ENCODE assay signal across 9 cellular contexts in genomic region chr2:54704688-54705605, GRCh38. TPM values are rescaled to one million over a fixed set of nuclear protein-coding genes. Genes with fewer than 3 reads are reported as not detected.
A peak's percentile ranks its signal among the peaks of the same experiment; 100 is the strongest.
DNase-seq lines count a peak whose midpoint lies in the region; ATAC-seq, FAIRE-seq and TF ChIP-seq lines count a peak whose summit lies in the region.
"Had no signal": no experiment of that assay in that cellular context is flagged by ENCODE, and none has a peak within 500 bp of the region (broad histone marks: within the 10 kb centered on the region; RNA-seq: fewer than 3 reads in every experiment).

No MANE protein-coding gene starts in this region.

- H3K4me1 Mint-ChIP-seq in chondrocyte (ENCODE audit: low read depth) (no peaks in the 10 kb centered on the region), WTC11 (0 out of 2 replicates have a peak, but pooled peaks cover 6% of the 10 kb centered on the region)

- TF ChIP-seq CTCF in chondrocyte (IDR thresholded peaks at IDR 0.05) = peak; percentile 91
- TF ChIP-seq CTCF in lung (IDR thresholded peaks at IDR 0.05; ENCODE audit: control extremely low read depth, extremely low read depth) = peak; percentile 62
- no peak for TF ChIP-seq CTCF in WTC11 (IDR thresholded peaks at IDR 0.05)

- H3K4me1 ChIP-seq in lung (ENCODE audit: control insufficient read depth in 2 of 2, insufficient read depth in 2 of 2, low read length in 2 of 2) = peaks cover 0 to 3% of the 10 kb centered on the region in 2 donors

- TF ChIP-seq POLR2A in GM12891 (IDR thresholded peaks at IDR 0.05; ENCODE audit: low read depth, low read length) = no peak

- H3K9me3 Mint-ChIP-seq in chondrocyte (ENCODE audit: low read depth) = peaks cover 7% of the 10 kb centered on the region
- peaks cover 3% of the 10 kb centered on the region for H3K9me3 Mint-ChIP-seq in WTC11

- H3K36me3 Mint-ChIP-seq in chondrocyte (ENCODE audit: low read depth) (no peaks in the 10 kb centered on the region), WTC11 (no peaks in the 10 kb centered on the region)

- CTCF ChIA-PET in WTC11 (lab: Charles Lee) = interaction anchor here (0.6 to 9.3 kb wide), 25 partner anchors 10 to 652 kb away, joined by 3 to 171 read pairs (median 5); partner anchors contain the start of gene EML6

- DNase-seq in NCI-H510A treated with DMSO at 0.1 percent for 48 hours (lab: John Stamatoyannopoulos, UW) = peak; percentile 61
- DNase-seq in NCI-H510A (lab: John Stamatoyannopoulos, UW) = no peak
- DNase-seq in NCI-H82 treated with DMSO at 0.1 percent for 48 hours (lab: John Stamatoyannopoulos, UW; ENCODE audit: unreplicated experiment) = peak; percentile 22
- DNase-seq in chondrocyte (ENCODE audit: low spot score) = no peak
- no peak for DNase-seq in lung (ENCODE audit: low spot score)
- DNase-seq in GM12891 (ENCODE audit: insufficient read length, low spot score) = no peak
- no peak for DNase-seq in WTC11 (ENCODE audit: low spot score)

- no peak overlapping the region for H3K4me3 ChIP-seq in lung
- H3K4me3 ChIP-seq: BLaER1 treated with 17β-estradiol and CSF1 and Interleukin-3, amounts not matched to agents 10 nM and 100 nM had no signal

- H3K9me3 ChIP-seq in lung (ENCODE audit: control insufficient read depth in 2 of 2, insufficient read depth in 1 of 2, low read length in 1 of 2) = no peaks in the 10 kb centered on the region

- no peaks in the 10 kb centered on the region for H3K27me3 Mint-ChIP-seq in chondrocyte (ENCODE audit: low read depth)
- peaks cover 4% of the 10 kb centered on the region for H3K27me3 Mint-ChIP-seq in WTC11 (ENCODE audit: low read depth)

- H3K4me3 Mint-ChIP-seq in chondrocyte (ENCODE audit: unreplicated experiment) (no peak overlapping the region), WTC11 (no peak overlapping the region)

- WGBS in lung, 2 donors = 9 to 12% methylated on average over 3 of the region's 3 CpGs

- H3K27ac ChIP-seq in lung (ENCODE audit: low read depth in 1 of 2, low read length in 1 of 2) = no peak overlapping the region
- H3K27ac ChIP-seq: BLaER1 treated with 17β-estradiol and CSF1 and Interleukin-3, amounts not matched to agents 10 nM and 100 nM had no signal

- POLR2A ChIA-PET in WTC11 (lab: Charles Lee) = interaction anchor here (0.5 to 1.1 kb wide), 2 partner anchors 591 to 598 kb away, joined by 4 to 5 read pairs; no protein-coding TSS in a partner anchor

- ATAC-seq in HG03196 (IDR thresholded peaks at IDR 0.05; ENCODE audit: unreplicated experiment) = peak; percentile 70
- ATAC-seq in lung (ENCODE audit: insufficient read depth, low FRiP score) = no peak
- ATAC-seq in WTC11 = no peak

- no peak for FAIRE-seq in GM12891 (lab: Jason Lieb, UNC)

- no peak overlapping the region for H3K27ac Mint-ChIP-seq in chondrocyte (ENCODE audit: unreplicated experiment)
- H3K27ac Mint-ChIP-seq in WTC11 = no peak overlapping the region

- H3K27me3 ChIP-seq in lung (ENCODE audit: control insufficient read depth, insufficient read depth) = no peaks in the 10 kb centered on the region

- H3K36me3 ChIP-seq in lung (ENCODE audit: control insufficient read depth in 2 of 2, insufficient read depth in 2 of 2, low read length in 2 of 2) = no peaks in the 10 kb centered on the region
- H3K36me3 ChIP-seq: BLaER1 treated with 17β-estradiol and CSF1 and Interleukin-3, amounts not matched to agents 10 nM and 100 nM had no signal

TF ChIP-seq in GM12891, 5 proteins besides CTCF, POLR2A, EP300 and RAD21:
- TF ChIP-seq POLR2AphosphoS5 (IDR thresholded peaks at IDR 0.05; ENCODE audit: low read depth, low read length) (no peak), TAF1 (IDR thresholded peaks at IDR 0.05; ENCODE audit: low read depth, low read length) (no peak)

TF ChIP-seq in WTC11, 78 proteins besides CTCF, POLR2A, EP300 and RAD21:
- no peak for TF ChIP-seq PRRX2 (CRISPR knock-in tag; IDR thresholded peaks at IDR 0.05)
- no peak for TF ChIP-seq CREM (CRISPR knock-in tag; IDR thresholded peaks at IDR 0.05)
- TF ChIP-seq TEAD4 (CRISPR knock-in tag; IDR thresholded peaks at IDR 0.05) = no peak
- TF ChIP-seq NFATC4 (CRISPR knock-in tag; IDR thresholded peaks at IDR 0.05) = no peak
- no peak for TF ChIP-seq EMX1 (CRISPR knock-in tag; IDR thresholded peaks at IDR 0.05)
- no peak for TF ChIP-seq ZSCAN18 (CRISPR knock-in tag; IDR thresholded peaks at IDR 0.05)
- TF ChIP-seq ZNF263 (CRISPR knock-in tag; IDR thresholded peaks at IDR 0.05; ENCODE audit: low read depth) = no peak
- TF ChIP-seq, protein P1, sequence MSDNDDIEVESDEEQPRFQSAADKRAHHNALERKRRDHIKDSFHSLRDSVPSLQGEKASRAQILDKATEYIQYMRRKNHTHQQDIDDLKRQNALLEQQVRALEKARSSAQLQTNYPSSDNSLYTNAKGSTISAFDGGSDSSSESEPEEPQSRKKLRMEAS (CRISPR knock-in tag; IDR thresholded peaks at IDR 0.05) = no peak
- no peak for TF ChIP-seq FOXP1 (CRISPR knock-in tag; IDR thresholded peaks at IDR 0.05; ENCODE audit: borderline replicate concordance)
- no peak for TF ChIP-seq GRHL2 (CRISPR knock-in tag; IDR thresholded peaks at IDR 0.05; ENCODE audit: insufficient replicate concordance, severe bottlenecking)

RNA-seq across cellular contexts. Expression of gene EML6, which starts 18.5 kb away (rescaled TPM):
- total RNA-seq in chondrocyte (0.97 to 2.3 TPM (median 1.1 TPM) in 3 replicates), lung (1 to 10 TPM; 2.8 to 5.1 TPM), WTC11 (2021) (1.9 to 2.5 TPM (median 2.1 TPM) in 3 replicates)
- 1 to 10 TPM in 1 of 2 donors, under 1 TPM in 1; 0.94 to 1.3 TPM for polyA plus RNA-seq in lung
- 0.01 TPM for polyA plus RNA-seq in GM12891 (2012; ENCODE audit: low read depth, missing spikeins)

Comparison
In these comparisons a context has a peak if more than half of its experiments do, and no peak if none do; other contexts are left out.
1. DNase-seq: peak in NCI-H510A treated with DMSO at 0.1 percent for 48 hours (single experiment) and NCI-H82 treated with DMSO at 0.1 percent for 48 hours (single experiment); none in NCI-H510A (single experiment), chondrocyte (single experiment), lung (single experiment), GM12891 (single experiment) and WTC11 (single experiment).